In the genomic region with DNA sequence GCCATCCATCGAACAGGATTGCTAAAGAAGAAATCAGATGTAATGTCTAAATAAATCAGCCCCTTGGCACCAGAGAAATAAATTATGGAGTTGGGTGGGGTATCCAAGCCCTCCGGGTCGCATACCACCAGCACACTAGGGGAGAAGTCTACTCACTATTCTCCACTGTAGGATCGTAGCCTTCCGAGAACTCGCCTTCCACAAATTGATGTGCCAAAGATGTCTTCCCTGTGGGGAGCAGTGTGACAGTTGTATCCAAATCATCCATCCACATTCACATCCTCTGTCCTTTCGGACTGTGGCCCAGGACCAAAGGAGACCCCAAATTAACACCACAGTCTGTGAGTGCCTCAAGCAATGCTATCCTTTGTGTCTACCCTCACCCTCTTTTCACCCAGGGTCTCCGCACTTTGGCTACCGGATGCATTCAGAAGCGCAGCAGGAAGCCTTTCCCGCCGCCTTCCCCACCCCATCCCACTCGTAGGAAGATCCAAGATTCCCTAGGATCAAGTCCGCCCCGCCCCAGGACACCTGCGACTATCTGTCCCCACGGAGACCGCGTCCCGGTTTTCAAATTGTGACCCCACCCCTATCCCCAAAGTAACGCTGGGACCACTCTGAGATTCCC, we compare ENCODE assay signal across 8 cellular contexts. TPM values are rescaled to one million over a fixed set of nuclear protein-coding genes. Genes with fewer than 3 reads are reported as not detected.
DNase-seq lines count a peak whose midpoint lies in the region; ATAC-seq and TF ChIP-seq lines count a peak whose summit lies in the region.

No MANE protein-coding gene starts in this region.

- H3F3A ChIP-seq in Loucy (ENCODE audit: low read depth) (peaks cover 6% of the 10 kb centered on the region; the same call in 1 of the 2 replicates), neural progenitor cell (ENCODE audit: low read depth) (peaks cover 15% of the 10 kb centered on the region)

- H4K20me1 ChIP-seq in Loucy (ENCODE audit: insufficient read depth, low read length, poor library complexity, severe bottlenecking) (no peaks in the 10 kb centered on the region), neural progenitor cell (ENCODE audit: low read depth) (no peaks in the 10 kb centered on the region)

- intact Hi-C loops in CD8-positive, alpha-beta T cell (cut with DNase I, micrococcal nuclease) = loop anchor here (1.0 kb wide), 2 partner anchors 9 to 19 kb away; a partner anchor contains a TSS

- peaks cover 9% of the 10 kb centered on the region for H3K4me1 ChIP-seq in CD8-positive, alpha-beta T cell (ENCODE audit: insufficient read depth, low read length)
- H3K4me1 ChIP-seq in Loucy (ENCODE audit: insufficient read depth, low read length, poor library complexity, severe bottlenecking) (peaks cover 15% of the 10 kb centered on the region), duodenal mucosa (ENCODE audit: control insufficient read depth in 1 of 2, insufficient read depth in 2 of 2, low read length in 2 of 2) (peaks cover 9 to 11% of the 10 kb centered on the region in 2 donors), neural progenitor cell (no peaks in the 10 kb centered on the region), foreskin keratinocyte (peaks cover 4% of the 10 kb centered on the region)

- peak overlapping the region; percentile 90 for H2AFZ ChIP-seq in Loucy (ENCODE audit: low read length)
- H2AFZ ChIP-seq in neural progenitor cell (replicated peaks) = peak overlapping the region; percentile 78

- no peak for ATAC-seq in CD8-positive, alpha-beta T cell
- ATAC-seq in foreskin keratinocyte (no peak), GM18511 (IDR thresholded peaks at IDR 0.05; ENCODE audit: unreplicated experiment) (no peak), GM21737 (IDR thresholded peaks at IDR 0.05; ENCODE audit: unreplicated experiment) (no peak)

- no peaks in the 10 kb centered on the region for H3K27me3 Mint-ChIP-seq in CD8-positive, alpha-beta T cell (ENCODE audit: low read depth)
- H3K27me3 Mint-ChIP-seq in neural progenitor cell (ENCODE audit: insufficient read depth, low read depth) = peaks cover 24% of the 10 kb centered on the region

- H3K4me2 ChIP-seq in Loucy (ENCODE audit: low read depth, low read length, poor library complexity, severe bottlenecking) = peak overlapping the region; percentile 94
- peak overlapping the region; percentile 81 for H3K4me2 ChIP-seq in neural progenitor cell

- no peaks in the 10 kb centered on the region for H3K9me3 ChIP-seq in CD8-positive, alpha-beta T cell (ENCODE audit: low read length)
- no peaks in the 10 kb centered on the region for H3K9me3 ChIP-seq in Loucy (ENCODE audit: insufficient read depth, low read depth, low read length)
- H3K9me3 ChIP-seq in duodenal mucosa (ENCODE audit: control insufficient read depth in 1 of 2, low read length in 2 of 2) = no peaks in the 10 kb centered on the region
- no peaks in the 10 kb centered on the region for H3K9me3 ChIP-seq in neural progenitor cell (ENCODE audit: low read depth)

- peak overlapping the region; percentile 79 for H3K4me3 ChIP-seq in CD8-positive, alpha-beta T cell (ENCODE audit: low read depth, low read length)
- H3K4me3 ChIP-seq in Loucy (ENCODE audit: low read length, poor library complexity, severe bottlenecking) (peak overlapping the region; percentile 81), duodenal mucosa (ENCODE audit: low read depth in 1 of 2, low read length in 2 of 2) (peak overlapping the region; percentile 93 to 96), neural progenitor cell (peak overlapping the region; percentile 60)

- no peaks in the 10 kb centered on the region for H3K9me2 ChIP-seq in Loucy (replicated peaks; ENCODE audit: low read depth, low read length)

- H3K36me3 Mint-ChIP-seq in CD8-positive, alpha-beta T cell = peaks cover 2% of the 10 kb centered on the region
- H3K36me3 Mint-ChIP-seq in neural progenitor cell = peaks cover 3% of the 10 kb centered on the region

- peaks cover 19% of the 10 kb centered on the region for H3K4me1 Mint-ChIP-seq in CD8-positive, alpha-beta T cell (ENCODE audit: low read depth)
- H3K4me1 Mint-ChIP-seq in neural progenitor cell = peaks cover 14% of the 10 kb centered on the region

- H3K79me2 ChIP-seq in Loucy (ENCODE audit: insufficient read depth, low read length) (peaks cover 7% of the 10 kb centered on the region), neural progenitor cell (ENCODE audit: low read depth) (no peaks in the 10 kb centered on the region)

- H3K27ac Mint-ChIP-seq in CD8-positive, alpha-beta T cell = peak overlapping the region; percentile 89
- no peak overlapping the region for H3K27ac Mint-ChIP-seq in neural progenitor cell

- no peaks in the 10 kb centered on the region for H3K36me3 ChIP-seq in CD8-positive, alpha-beta T cell (ENCODE audit: insufficient read depth, low read length)
- no peaks in the 10 kb centered on the region; the same call in 1 of the 2 replicates for H3K36me3 ChIP-seq in Loucy (ENCODE audit: insufficient read depth, low read length)
- H3K36me3 ChIP-seq in duodenal mucosa (ENCODE audit: control insufficient read depth in 1 of 2, insufficient read depth in 2 of 2, low read length in 2 of 2) = no peaks in the 10 kb centered on the region
- H3K36me3 ChIP-seq in neural progenitor cell = no peaks in the 10 kb centered on the region

- peak overlapping the region; percentile 96 for H3K4me3 Mint-ChIP-seq in CD8-positive, alpha-beta T cell
- H3K4me3 Mint-ChIP-seq in neural progenitor cell = peak overlapping the region; percentile 90

- no peaks in the 10 kb centered on the region for H3K27me3 ChIP-seq in CD8-positive, alpha-beta T cell (ENCODE audit: insufficient read depth, low read length)
- H3K27me3 ChIP-seq in Loucy (ENCODE audit: insufficient read depth, low read length, poor library complexity, severe bottlenecking) (no peaks in the 10 kb centered on the region), duodenal mucosa (ENCODE audit: control insufficient read depth in 1 of 2, insufficient read depth in 2 of 2, low read length in 2 of 2) (no peaks in the 10 kb centered on the region), neural progenitor cell (peaks cover 38% of the 10 kb centered on the region), foreskin keratinocyte (no peaks in the 10 kb centered on the region)

- CTCF ChIA-PET in CD8-positive, alpha-beta T cell (lab: Charles Lee) = interaction anchor here (0.9 to 7.3 kb wide), 8 partner anchors 12 to 42 kb away, joined by 3 to 129 read pairs (median 4); a partner anchor contains a TSS

- peak overlapping the region; percentile 64 for H3K27ac ChIP-seq in CD8-positive, alpha-beta T cell (ENCODE audit: low read depth, low read length)
- H3K27ac ChIP-seq in duodenal mucosa (ENCODE audit: low read depth, low read length) (no peak overlapping the region), neural progenitor cell (no peak overlapping the region), foreskin keratinocyte (no peak overlapping the region)

- DNase-seq in CD8-positive, alpha-beta T cell = no peak
- DNase-seq in neural progenitor cell (ENCODE audit: low spot score) (no peak), foreskin keratinocyte (no peak), NAMALWA (ENCODE audit: low spot score) (no peak)

- POLR2A ChIA-PET in CD8-positive, alpha-beta T cell (lab: Charles Lee) = interaction anchor here (0.8 to 1.4 kb wide), 9 partner anchors 9 to 554 kb away, joined by 3 to 6 read pairs (median 4); a partner anchor contains a TSS

- no peak for TF ChIP-seq CTCF in CD8-positive, alpha-beta T cell (IDR thresholded peaks at IDR 0.05)
- TF ChIP-seq CTCF in Loucy (conservative IDR thresholded peaks at IDR 0.05; ENCODE audit: low read length) = no peak
- no peak for TF ChIP-seq CTCF in neural progenitor cell (IDR thresholded peaks at IDR 0.05)
- no peak for TF ChIP-seq CTCF in foreskin keratinocyte (conservative IDR thresholded peaks at IDR 0.05)

- no peaks in the 10 kb centered on the region for H3K9me3 Mint-ChIP-seq in CD8-positive, alpha-beta T cell
- H3K9me3 Mint-ChIP-seq in neural progenitor cell = no peaks in the 10 kb centered on the region

- H3K9ac ChIP-seq in Loucy (ENCODE audit: low read depth, low read length, poor library complexity, severe bottlenecking) (peak overlapping the region; percentile 77), duodenal mucosa (ENCODE audit: low read depth in 1 of 2, low read length in 2 of 2) (peak overlapping the region; percentile 68 to 78), neural progenitor cell (no peak overlapping the region)

RNA-seq across cellular contexts. Expression of a gene that starts 0.8 kb away (rescaled TPM):
- total RNA-seq in CD8-positive, alpha-beta T cell = 1 to 10 TPM; 4.7 to 5.6 TPM
- total RNA-seq in neural progenitor cell (ENCODE audit: low replicate concordance) (5.3 and 6.0 TPM in 2 replicates), foreskin keratinocyte (4.8 and 5.9 TPM in 2 replicates)
- 6.3 and 7.9 TPM in 2 replicates for polyA plus RNA-seq in foreskin keratinocyte

RNA-seq across cellular contexts. Expression of a gene that starts 8.4 kb away (rescaled TPM):
- 100 to 1,000 TPM; 112 to 127 TPM for total RNA-seq in CD8-positive, alpha-beta T cell
- total RNA-seq in neural progenitor cell (ENCODE audit: low replicate concordance) (19.0 and 31.3 TPM in 2 replicates), foreskin keratinocyte (28.0 and 30.8 TPM in 2 replicates)
- polyA plus RNA-seq in foreskin keratinocyte = 3.3 and 4.8 TPM in 2 replicates

RNA-seq across cellular contexts. Expression of a gene that starts 25.6 kb away (rescaled TPM):
- total RNA-seq in CD8-positive, alpha-beta T cell = under 1 TPM; 0.71 to 0.78 TPM
- 0.03 TPM in 1 of 2 replicates, not detected in the other for total RNA-seq in neural progenitor cell (ENCODE audit: low replicate concordance)
- total RNA-seq in foreskin keratinocyte = not detected in 2 replicates
- not detected in 2 replicates for polyA plus RNA-seq in foreskin keratinocyte

RNA-seq across cellular contexts. Expression of a gene that starts 41.7 kb away (rescaled TPM):
- total RNA-seq in CD8-positive, alpha-beta T cell = 100 to 1,000 TPM; 464 to 497 TPM
- total RNA-seq in neural progenitor cell (ENCODE audit: low replicate concordance) = 32.7 and 69.5 TPM in 2 replicates
- total RNA-seq in foreskin keratinocyte = 19.5 and 25.1 TPM in 2 replicates
- 19.4 and 22.4 TPM in 2 replicates for polyA plus RNA-seq in foreskin keratinocyte

RNA-seq across cellular contexts. Expression of a gene that starts 50.4 kb away (rescaled TPM):
- 10 to 100 TPM; 30.2 to 34.3 TPM for total RNA-seq in CD8-positive, alpha-beta T cell
- total RNA-seq in neural progenitor cell (ENCODE audit: low replicate concordance) (32.4 and 41.8 TPM in 2 replicates), foreskin keratinocyte (73.0 and 75.3 TPM in 2 replicates)
- 65.4 and 70.9 TPM in 2 replicates for polyA plus RNA-seq in foreskin keratinocyte
